In genomic region chr17:74870028-74870427, GRCh38 we compare ENCODE assay signal across 17 cellular contexts. TPM values are rescaled to one million over a fixed set of nuclear protein-coding genes. Genes with fewer than 3 reads are reported as not detected.
"Had no signal": no experiment of that assay in that cellular context is flagged by ENCODE, and none has a peak within 500 bp of the region (broad histone marks: within the 10 kb centered on the region; RNA-seq: fewer than 3 reads in every experiment).

No MANE protein-coding gene starts in this region.

RNA-seq across cellular contexts. Expression of gene GRIN2C, which starts 10.3 kb away (rescaled TPM):
- total RNA-seq: activated B cell treated with CpG ODN at 0.5 μM for 24 hours; activated CD4-positive, alpha-beta memory T cell treated with anti-CD3 and anti-CD28 coated beads for 36 hours; activated CD8-positive, alpha-beta memory T cell treated with anti-CD3 and anti-CD28 coated beads for 36 hours; activated CD8-positive, alpha-beta T cell treated with anti-CD3 and anti-CD28 coated beads for 36 hours; activated naive CD8-positive, alpha-beta T cell treated with anti-CD3 and anti-CD28 coated beads for 36 hours; ascending aorta; body of pancreas had no signal

RNA-seq across cellular contexts. Expression of gene FADS6, which starts 23.4 kb away (rescaled TPM):
- total RNA-seq: activated B cell treated with CpG ODN at 0.5 μM for 24 hours; activated CD4-positive, alpha-beta memory T cell treated with anti-CD3 and anti-CD28 coated beads for 36 hours; activated CD4-positive, alpha-beta T cell treated with anti-CD3 and anti-CD28 coated beads, Interleukin-2, amount 10 ng/mL, durations not matched to agents 24 days and 14 days; activated CD8-positive, alpha-beta memory T cell treated with anti-CD3 and anti-CD28 coated beads for 36 hours; activated CD8-positive, alpha-beta T cell treated with anti-CD3 and anti-CD28 coated beads for 36 hours; activated naive CD4-positive, alpha-beta T cell treated with anti-CD3 and anti-CD28 coated beads for 36 hours; activated naive CD4-positive, alpha-beta T cell treated with anti-CD3 and anti-CD28 coated beads, Interleukin-2, amount 50 U/mL, for 72 hours; activated naive CD8-positive, alpha-beta T cell treated with anti-CD3 and anti-CD28 coated beads for 36 hours; activated T-cell treated with anti-CD3 and anti-CD28 coated beads, Interleukin-2, amount 50 U/mL, for 4 hours; activated T-cell treated with anti-CD3 and anti-CD28 coated beads, Interleukin-2, amount 50 U/mL, for 72 hours; activated T-helper 1 cell treated with anti-CD3 and anti-CD28 coated beads, Interleukin-12 subunit alpha, Interleukin-12 subunit beta, Interleukin-2, Interleukin-4 antibody, amounts not matched to agents 30 ng/mL and 10 ng/mL and 1 ng/mL, durations not matched to agents 14 hours and 24 hours and 36 hours; activated T-helper 17 cell treated with anti-CD3 and anti-CD28 coated beads, Interleukin-2, amount 50 U/mL, for 72 hours; ascending aorta; body of pancreas; cardiac septum had no signal

RNA-seq across cellular contexts. Expression of gene USH1G, which starts 53.0 kb away (rescaled TPM):
- total RNA-seq: activated B cell treated with CpG ODN at 0.5 μM for 24 hours; activated CD4-positive, alpha-beta memory T cell treated with anti-CD3 and anti-CD28 coated beads for 36 hours; activated CD4-positive, alpha-beta T cell treated with anti-CD3 and anti-CD28 coated beads, Interleukin-2, amount 10 ng/mL, durations not matched to agents 24 days and 14 days; activated CD8-positive, alpha-beta memory T cell treated with anti-CD3 and anti-CD28 coated beads for 36 hours; activated CD8-positive, alpha-beta T cell treated with anti-CD3 and anti-CD28 coated beads for 36 hours; activated naive CD4-positive, alpha-beta T cell treated with anti-CD3 and anti-CD28 coated beads for 36 hours; activated naive CD4-positive, alpha-beta T cell treated with anti-CD3 and anti-CD28 coated beads, Interleukin-2, amount 50 U/mL, for 72 hours; activated naive CD8-positive, alpha-beta T cell treated with anti-CD3 and anti-CD28 coated beads for 36 hours; activated T-cell treated with anti-CD3 and anti-CD28 coated beads, Interleukin-2, amount 50 U/mL, for 4 hours; activated T-cell treated with anti-CD3 and anti-CD28 coated beads, Interleukin-2, amount 50 U/mL, for 72 hours; activated T-helper 1 cell treated with anti-CD3 and anti-CD28 coated beads, Interleukin-12 subunit alpha, Interleukin-12 subunit beta, Interleukin-2, Interleukin-4 antibody, amounts not matched to agents 30 ng/mL and 10 ng/mL and 1 ng/mL, durations not matched to agents 14 hours and 24 hours and 36 hours; activated T-helper 17 cell treated with anti-CD3 and anti-CD28 coated beads, Interleukin-2, amount 50 U/mL, for 72 hours; ascending aorta; breast epithelium; cardiac septum; cerebellum had no signal

RNA-seq across cellular contexts. Expression of gene OTOP2, which starts 54.0 kb away (rescaled TPM):
- total RNA-seq: activated B cell treated with CpG ODN at 0.5 μM for 24 hours; activated CD4-positive, alpha-beta memory T cell treated with anti-CD3 and anti-CD28 coated beads for 36 hours; activated CD4-positive, alpha-beta T cell treated with anti-CD3 and anti-CD28 coated beads, Interleukin-2, amount 10 ng/mL, durations not matched to agents 24 days and 14 days; activated CD8-positive, alpha-beta memory T cell treated with anti-CD3 and anti-CD28 coated beads for 36 hours; activated CD8-positive, alpha-beta T cell treated with anti-CD3 and anti-CD28 coated beads for 36 hours; activated naive CD4-positive, alpha-beta T cell treated with anti-CD3 and anti-CD28 coated beads for 36 hours; activated naive CD4-positive, alpha-beta T cell treated with anti-CD3 and anti-CD28 coated beads, Interleukin-2, amount 50 U/mL, for 72 hours; activated naive CD8-positive, alpha-beta T cell treated with anti-CD3 and anti-CD28 coated beads for 36 hours; activated T-cell treated with anti-CD3 and anti-CD28 coated beads, Interleukin-2, amount 50 U/mL, for 4 hours; activated T-cell treated with anti-CD3 and anti-CD28 coated beads, Interleukin-2, amount 50 U/mL, for 72 hours; activated T-helper 1 cell treated with anti-CD3 and anti-CD28 coated beads, Interleukin-12 subunit alpha, Interleukin-12 subunit beta, Interleukin-2, Interleukin-4 antibody, amounts not matched to agents 30 ng/mL and 10 ng/mL and 1 ng/mL, durations not matched to agents 14 hours and 24 hours and 36 hours; activated T-helper 17 cell treated with anti-CD3 and anti-CD28 coated beads, Interleukin-2, amount 50 U/mL, for 72 hours; ascending aorta; body of pancreas; cardiac septum; cerebellum had no signal
